14 cellular contexts compared by ENCODE assay signal in genomic region chr14:64700894-64701293, GRCh38.
"Had no signal": no experiment of that assay in that cellular context is flagged by ENCODE, and none has a peak within 500 bp of the region (broad histone marks: within the 10 kb centered on the region; RNA-seq: fewer than 3 reads in every experiment).

No MANE protein-coding gene starts in this region.

- DNase-seq: activated CD4-positive, alpha-beta memory T cell treated with anti-CD3 and anti-CD28 coated beads for 36 hours; activated effector memory CD4-positive, alpha-beta T cell treated with anti-CD3 and anti-CD28 coated beads, Interleukin-2, amount 50 U/mL, for 16 hours; activated naive CD8-positive, alpha-beta T cell treated with anti-CD3 and anti-CD28 coated beads for 36 hours; activated T-cell treated with anti-CD3 and anti-CD28 coated beads, Interleukin-2, amount 50 U/mL, for 4 hours; brain microvascular endothelial cell; foreskin keratinocyte; mammary epithelial cell; mucosa of descending colon; naive thymus-derived CD8-positive, alpha-beta T cell; stimulated activated CD4-positive, alpha-beta T cell treated with anti-CD3 and anti-CD28 coated beads, Interleukin-4, amount 100 ng/mL, for 1 hour; T1000 had no signal

- H3K36me3 Mint-ChIP-seq: activated CD4-positive, alpha-beta memory T cell treated with anti-CD3 and anti-CD28 coated beads for 36 hours; activated naive CD8-positive, alpha-beta T cell treated with anti-CD3 and anti-CD28 coated beads for 36 hours had no signal

- H3K27me3 Mint-ChIP-seq: activated CD4-positive, alpha-beta memory T cell treated with anti-CD3 and anti-CD28 coated beads for 36 hours had no signal

- H3K9me3 ChIP-seq: mucosa of descending colon, thoracic aorta had no signal

- H3K4me3 ChIP-seq: mucosa of descending colon, thoracic aorta had no signal

- ATAC-seq: activated T-cell treated with anti-CD3 and anti-CD28 coated beads, Interleukin-2, amount 50 U/mL, for 4 hours; foreskin keratinocyte; left lobe of liver; mucosa of descending colon; naive thymus-derived CD8-positive, alpha-beta T cell had no signal

- H3K9me3 Mint-ChIP-seq: activated CD4-positive, alpha-beta memory T cell treated with anti-CD3 and anti-CD28 coated beads for 36 hours; activated naive CD8-positive, alpha-beta T cell treated with anti-CD3 and anti-CD28 coated beads for 36 hours; activated T-cell treated with anti-CD3 and anti-CD28 coated beads, Interleukin-2, amount 50 U/mL, for 4 hours; naive thymus-derived CD8-positive, alpha-beta T cell; stimulated activated naive CD8-positive, alpha-beta T cell treated with anti-CD3 and anti-CD28 coated beads, Interleukin-15, Interleukin-2, amounts not matched to agents 100 ng/mL and 50 ng/mL, for 24 hours had no signal

- H3K27me3 ChIP-seq: brain microvascular endothelial cell, foreskin keratinocyte had no signal

- H3K4me3 Mint-ChIP-seq: activated CD4-positive, alpha-beta memory T cell treated with anti-CD3 and anti-CD28 coated beads for 36 hours; activated naive CD8-positive, alpha-beta T cell treated with anti-CD3 and anti-CD28 coated beads for 36 hours; activated T-cell treated with anti-CD3 and anti-CD28 coated beads, Interleukin-2, amount 50 U/mL, for 4 hours; naive thymus-derived CD8-positive, alpha-beta T cell; stimulated activated naive CD8-positive, alpha-beta T cell treated with anti-CD3 and anti-CD28 coated beads, Interleukin-15, Interleukin-2, amounts not matched to agents 100 ng/mL and 50 ng/mL, for 24 hours had no signal

- H3K27ac ChIP-seq: brain microvascular endothelial cell, foreskin keratinocyte, thoracic aorta had no signal

- H3K27ac Mint-ChIP-seq: activated CD4-positive, alpha-beta memory T cell treated with anti-CD3 and anti-CD28 coated beads for 36 hours; activated naive CD8-positive, alpha-beta T cell treated with anti-CD3 and anti-CD28 coated beads for 36 hours; stimulated activated naive CD8-positive, alpha-beta T cell treated with anti-CD3 and anti-CD28 coated beads, Interleukin-15, Interleukin-2, amounts not matched to agents 100 ng/mL and 50 ng/mL, for 24 hours had no signal

- H3K36me3 ChIP-seq: brain microvascular endothelial cell, thoracic aorta had no signal
